8 cellular contexts compared by ENCODE assay signal in the genomic region with DNA sequence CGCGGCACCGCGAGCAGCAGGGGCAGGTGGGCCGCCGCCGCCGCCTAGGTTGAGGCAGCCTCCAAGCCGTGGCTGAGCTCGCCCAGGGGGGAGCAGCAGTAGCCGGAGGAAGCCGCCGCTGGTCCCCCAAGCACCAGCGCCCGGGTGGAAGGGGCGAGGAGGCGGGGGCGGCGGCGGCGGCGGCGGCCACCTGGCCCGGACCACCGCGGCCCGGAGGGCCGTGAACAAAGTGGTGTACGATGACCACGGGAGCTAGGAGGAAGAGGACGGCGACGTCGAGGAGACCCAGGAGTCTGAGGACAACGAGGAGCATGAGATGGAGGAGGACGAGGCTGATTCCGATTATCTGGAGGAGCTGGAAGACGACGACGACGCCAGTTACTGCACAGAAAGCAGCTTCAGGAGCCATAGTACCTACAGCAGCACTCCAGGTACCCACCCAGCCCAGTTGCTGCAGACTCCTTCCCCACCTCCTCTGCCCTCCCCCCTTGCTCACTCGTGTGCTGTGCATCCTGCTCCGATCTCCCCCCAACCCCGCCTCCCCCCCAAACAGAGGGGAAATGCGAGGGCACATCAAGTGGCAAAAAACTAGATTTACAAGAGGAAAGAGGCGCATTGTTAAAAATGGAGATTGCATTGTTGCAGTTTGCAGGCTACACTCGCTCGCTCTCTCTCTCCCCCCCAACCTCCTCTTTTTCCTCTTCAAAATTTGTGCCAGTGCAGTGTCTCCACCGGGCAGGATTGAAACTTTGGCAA. TPM values are rescaled to one million over a fixed set of nuclear protein-coding genes. Genes with fewer than 3 reads are reported as not detected.
DNase-seq lines count a peak whose midpoint lies in the region; ATAC-seq and TF ChIP-seq lines count a peak whose summit lies in the region.
"Not testable (repeated sequence)": the region's sequence is repeated elsewhere in the genome, so short reads cannot be mapped to it uniquely, and the experiment has no call there.

No MANE protein-coding gene starts in this region.

- not testable (repeated sequence) for BruUV-seq in OCI-LY7 (replicated peaks; lab: Mats Ljungman, UMichigan)

- peaks cover 36% of the 10 kb centered on the region for H3K36me3 ChIP-seq in OCI-LY7 (ENCODE audit: insufficient read depth, low read length)
- not testable (repeated sequence) for H3K36me3 ChIP-seq in muscle layer of colon (ENCODE audit: insufficient read depth, low read length)
- peaks cover 12% of the 10 kb centered on the region for H3K36me3 ChIP-seq in suprapubic skin

- H3K4me3 Mint-ChIP-seq in activated naive CD4-positive, alpha-beta T cell treated with anti-CD3 and anti-CD28 coated beads, Interleukin-2, amount 10 ng/mL, durations not matched to agents 7 days and 5 days: peak overlapping the region; percentile 81

- peak overlapping the region; percentile 76 for H3K4me2 ChIP-seq in OCI-LY7 (ENCODE audit: low read length)

- CTCF ChIA-PET in OCI-LY7 (lab: Charles Lee; ENCODE audit: unreplicated experiment): interaction anchor here (0.9 to 1.1 kb wide), 2 partner anchors 20 to 84 kb away, joined by 3 to 4 read pairs; no protein-coding TSS in a partner anchor
- CTCF ChIA-PET in activated naive CD4-positive, alpha-beta T cell treated with anti-CD3 and anti-CD28 coated beads, Interleukin-2, amount 10 ng/mL, durations not matched to agents 7 days and 5 days (lab: Charles Lee): interaction anchor here (1.0 to 3.5 kb wide), 8 partner anchors 30 to 230 kb away, joined by 3 to 13 read pairs (median 5); no protein-coding TSS in a partner anchor

- H3K36me3 Mint-ChIP-seq in activated naive CD4-positive, alpha-beta T cell treated with anti-CD3 and anti-CD28 coated beads, Interleukin-2, amount 10 ng/mL, durations not matched to agents 7 days and 5 days: peaks cover 29% of the 10 kb centered on the region

- DNase-seq in ELR (ENCODE audit: low read depth): peak; percentile 53
- DNase-seq in OCI-LY7 (ENCODE audit: low spot score): peak; percentile 78
- DNase-seq in activated naive CD4-positive, alpha-beta T cell treated with anti-CD3 and anti-CD28 coated beads, Interleukin-2, amount 10 ng/mL, durations not matched to agents 7 days and 5 days: peak; percentile 65
- DNase-seq in fibroblast of pulmonary artery (ENCODE audit: low read depth): peak; percentile 24
- DNase-seq in suprapubic skin (ENCODE audit: low spot score in 2 of 2): not testable (repeated sequence)

- not testable (repeated sequence) for H3K9me3 ChIP-seq in OCI-LY7 (ENCODE audit: low read length); muscle layer of colon (ENCODE audit: low read length); suprapubic skin

- not testable (repeated sequence) for H3K9me3 Mint-ChIP-seq in activated naive CD4-positive, alpha-beta T cell treated with anti-CD3 and anti-CD28 coated beads, Interleukin-2, amount 10 ng/mL, durations not matched to agents 7 days and 5 days

- H3K27me3 Mint-ChIP-seq in activated naive CD4-positive, alpha-beta T cell treated with anti-CD3 and anti-CD28 coated beads, Interleukin-2, amount 10 ng/mL, durations not matched to agents 7 days and 5 days: peaks cover 44% of the 10 kb centered on the region

- H3K79me2 ChIP-seq in OCI-LY7 (ENCODE audit: insufficient read depth, low read depth, low read length): peaks cover 48% of the 10 kb centered on the region

- H3K27ac Mint-ChIP-seq in activated naive CD4-positive, alpha-beta T cell treated with anti-CD3 and anti-CD28 coated beads, Interleukin-2, amount 10 ng/mL, durations not matched to agents 7 days and 5 days: peak overlapping the region; percentile 93

- TF ChIP-seq EP300 in suprapubic skin (IDR thresholded peaks at IDR 0.05): not testable (repeated sequence)

- not testable (repeated sequence) for H3K27me3 ChIP-seq in muscle layer of colon (ENCODE audit: control insufficient read depth in 1 of 2, insufficient read depth in 2 of 2, low read length in 2 of 2); suprapubic skin

- POLR2A ChIA-PET in OCI-LY7 (lab: Charles Lee): interaction anchor here (0.6 to 9.9 kb wide), 16 partner anchors 8 to 252 kb away, joined by 3 to 72 read pairs (median 4); partner anchors contain the start of gene AMZ2

- intact Hi-C loops in OCI-LY7 (cut with micrococcal nuclease; ENCODE audit: unreplicated experiment): loop anchor here (1.0 to 2.0 kb wide), 4 partner anchors 32 to 193 kb away; partner anchors contain the start of gene AMZ2

- H4K20me1 ChIP-seq in OCI-LY7 (ENCODE audit: insufficient read depth, low read length): not testable (repeated sequence)

- WGBS in suprapubic skin: under 1% methylated on average over 22 of the region's 49 CpGs

- H3K9me2 ChIP-seq in OCI-LY7 (ENCODE audit: insufficient read depth, low read length): not testable (repeated sequence)

- peak; percentile 26 for ATAC-seq in GM21723 (IDR thresholded peaks at IDR 0.05; ENCODE audit: unreplicated experiment)
- ATAC-seq in HG03521 (IDR thresholded peaks at IDR 0.05; ENCODE audit: unreplicated experiment): peak; percentile 30

- H3K4me1 Mint-ChIP-seq in activated naive CD4-positive, alpha-beta T cell treated with anti-CD3 and anti-CD28 coated beads, Interleukin-2, amount 10 ng/mL, durations not matched to agents 7 days and 5 days: peaks cover 39% of the 10 kb centered on the region

- H3K4me1 ChIP-seq in OCI-LY7 (ENCODE audit: insufficient read depth, low read length, poor library complexity, severe bottlenecking) (peaks cover 55% of the 10 kb centered on the region), suprapubic skin (peaks cover 24% of the 10 kb centered on the region)
- H3K4me1 ChIP-seq in muscle layer of colon (ENCODE audit: insufficient read depth, low read length): not testable (repeated sequence)

- H2AFZ ChIP-seq in OCI-LY7 (ENCODE audit: low read length): peak overlapping the region; percentile 5; the same call in 1 of the 2 replicates

- TF ChIP-seq POLR2A in suprapubic skin (IDR thresholded peaks at IDR 0.05): not testable (repeated sequence)

- peak overlapping the region; percentile 77 for H3K4me3 ChIP-seq in OCI-LY7 (ENCODE audit: low read depth, low read length, poor library complexity, severe bottlenecking)
- peak overlapping the region; percentile 75 for H3K4me3 ChIP-seq in fibroblast of pulmonary artery (replicated peaks; ENCODE audit: low read depth, low read length)
- H3K4me3 ChIP-seq in muscle layer of colon (ENCODE audit: low read depth in 1 of 2, low read length in 2 of 2): peak overlapping the region; percentile 56 to 68
- H3K4me3 ChIP-seq in suprapubic skin: peak overlapping the region; percentile 94

- H3K27ac ChIP-seq in OCI-LY7 (ENCODE audit: low read depth, low read length, poor library complexity, severe bottlenecking) (peak overlapping the region; percentile 84), muscle layer of colon (ENCODE audit: low read depth, low read length) (peak overlapping the region; percentile 27), suprapubic skin (peak overlapping the region; percentile 89)

- TF ChIP-seq CTCF in OCI-LY7 (conservative IDR thresholded peaks at IDR 0.05; ENCODE audit: low read length): peak; percentile 19
- TF ChIP-seq CTCF in fibroblast of pulmonary artery (IDR thresholded peaks at IDR 0.05; ENCODE audit: low read length, missing control alignments); suprapubic skin (IDR thresholded peaks at IDR 0.05): not testable (repeated sequence)

- not testable (repeated sequence) for H3K9ac ChIP-seq in muscle layer of colon (ENCODE audit: low read length)

RNA-seq across cellular contexts. Expression of gene AMZ2, which starts 41.9 kb away (rescaled TPM):
- 105 and 117 TPM in 2 replicates for total RNA-seq in OCI-LY7 (2014; rRNA removed; shearing (Covaris generic))
- total RNA-seq in OCI-LY7 (2022): 248 and 285 TPM in 2 replicates
- total RNA-seq in suprapubic skin: 10 to 100 TPM; 35.8 to 47.1 (median 41.5) TPM

Comparison
In these comparisons a context has a peak if more than half of its experiments do, and no peak if none do; other contexts are left out.
1. H3K27ac ChIP-seq: peak in every context shown above with its lines; median percentile 89 in suprapubic skin; 84 in OCI-LY7; 27 in muscle layer of colon.